34 cellular contexts compared by ENCODE assay signal in genomic region chr3:2375371-2375770, GRCh38.
"Had no signal": no experiment of that assay in that cellular context is flagged by ENCODE, and none has a peak within 500 bp of the region (broad histone marks: within the 10 kb centered on the region; RNA-seq: fewer than 3 reads in every experiment).

No MANE protein-coding gene starts in this region.

- DNase-seq: activated B cell treated with CpG ODN at 0.5 μM for 24 hours; activated CD4-positive, alpha-beta memory T cell treated with anti-CD3 and anti-CD28 coated beads for 36 hours; activated CD4-positive, alpha-beta T cell treated with anti-CD3 and anti-CD28 coated beads for 4 hours; activated CD4-positive, alpha-beta T cell treated with anti-CD3 and anti-CD28 coated beads, Interleukin-2, amount 10 ng/mL, durations not matched to agents 24 days and 14 days; activated CD4-positive, alpha-beta T cell treated with anti-CD3 and anti-CD28 coated beads, Interleukin-2, amount 50 U/mL, for 1 hour; activated CD4-positive, alpha-beta T cell treated with anti-CD3 and anti-CD28 coated beads, Interleukin-2, amount 50 U/mL, for 4 hours; activated CD4-positive, CD25-positive, alpha-beta regulatory T cell treated with anti-CD3 and anti-CD28 coated beads, Interleukin-2, amount 50 U/mL, for 72 hours; activated CD8-positive, alpha-beta memory T cell treated with anti-CD3 and anti-CD28 coated beads, Interleukin-2, amount 50 U/mL, for 4 hours; activated CD8-positive, alpha-beta T cell treated with anti-CD3 and anti-CD28 coated beads for 36 hours; activated effector memory CD4-positive, alpha-beta T cell treated with anti-CD3 and anti-CD28 coated beads, Interleukin-2, amount 50 U/mL, for 16 hours; activated gamma-delta T cell treated with Interleukin-2 at 50 U/mL for 16 hours; activated naive CD4-positive, alpha-beta T cell; activated naive CD4-positive, alpha-beta T cell treated with anti-CD3 and anti-CD28 coated beads for 36 hours; activated naive CD8-positive, alpha-beta T cell treated with anti-CD3 and anti-CD28 coated beads, Interleukin-2, amount 10 ng/mL, durations not matched to agents 7 days and 5 days; activated naive CD8-positive, alpha-beta T cell treated with anti-CD3 and anti-CD28 coated beads, Interleukin-2, amount 50 U/mL, for 24 hours; activated T-cell treated with anti-CD3 and anti-CD28 coated beads for 4 hours; activated T-cell treated with anti-CD3 and anti-CD28 coated beads, Interleukin-2, amount 50 U/mL, for 1 hour; activated T-cell treated with anti-CD3 and anti-CD28 coated beads, Interleukin-2, amount 50 U/mL, for 4 hours; activated T-cell treated with anti-CD3 and anti-CD28 coated beads, Interleukin-2, amount 50 U/mL, for 72 hours; amygdala; anterior cingulate cortex; T-helper 2 cell; T-helper 9 cell had no signal

- H3K9me3 ChIP-seq: ascending aorta had no signal

- H3K4me3 ChIP-seq: ascending aorta, cardiac muscle cell had no signal

- H3K27ac Mint-ChIP-seq: activated B cell treated with CpG ODN at 0.5 μM for 24 hours; activated CD4-positive, alpha-beta memory T cell treated with anti-CD3 and anti-CD28 coated beads for 36 hours; activated CD4-positive, alpha-beta T cell treated with anti-CD3 and anti-CD28 coated beads, Interleukin-2, amount 10 ng/mL, durations not matched to agents 24 days and 14 days; activated CD8-positive, alpha-beta T cell treated with anti-CD3 and anti-CD28 coated beads for 36 hours; activated naive CD4-positive, alpha-beta T cell treated with anti-CD3 and anti-CD28 coated beads for 36 hours; activated naive CD4-positive, alpha-beta T cell treated with anti-CD3 and anti-CD28 coated beads, Interleukin-2, amount 50 U/mL, for 24 hours; activated naive CD8-positive, alpha-beta T cell; activated naive CD8-positive, alpha-beta T cell treated with anti-CD3 and anti-CD28 coated beads, Interleukin-2, amount 10 ng/mL, durations not matched to agents 7 days and 5 days; activated naive CD8-positive, alpha-beta T cell treated with anti-CD3 and anti-CD28 coated beads, Interleukin-2, amount 50 U/mL, for 24 hours; activated T-cell treated with anti-CD3 and anti-CD28 coated beads, Interleukin-2, amount 50 U/mL, for 72 hours; activated T-helper 1 cell treated with anti-CD3 and anti-CD28 coated beads, Interleukin-12 subunit alpha, Interleukin-12 subunit beta, Interleukin-2, Interleukin-4 antibody, amounts not matched to agents 30 ng/mL and 10 ng/mL and 1 ng/mL, durations not matched to agents 14 hours and 24 hours and 36 hours; activated T-helper 17 cell treated with anti-CD3 and anti-CD28 coated beads, Interleukin-2, amount 50 U/mL, for 72 hours; brain; T-helper 1 cell treated with Interleukin-12 subunit alpha and Interleukin-12 subunit beta and Interleukin-4 antibody, amounts not matched to agents 30 μg/mL and 1 μg/mL, for 36 hours; T-helper 2 cell treated with Interferon-gamma antibody and Interleukin-4, amounts not matched to agents 5 μg/mL and 100 μg/mL, for 36 hours had no signal

- H3K27ac ChIP-seq: ascending aorta, cardiac muscle cell, VCaP had no signal

- H3K36me3 ChIP-seq: ascending aorta, cardiac muscle cell had no signal

- H3K36me3 Mint-ChIP-seq: activated CD4-positive, alpha-beta memory T cell treated with anti-CD3 and anti-CD28 coated beads for 36 hours; activated naive CD4-positive, alpha-beta T cell treated with anti-CD3 and anti-CD28 coated beads, Interleukin-2, amount 50 U/mL, for 24 hours; activated naive CD8-positive, alpha-beta T cell; activated naive CD8-positive, alpha-beta T cell treated with anti-CD3 and anti-CD28 coated beads, Interleukin-2, amount 10 ng/mL, durations not matched to agents 7 days and 5 days; brain had no signal

- H3K9me3 Mint-ChIP-seq: activated B cell treated with CpG ODN at 0.5 μM for 24 hours; activated CD4-positive, alpha-beta memory T cell treated with anti-CD3 and anti-CD28 coated beads for 36 hours; activated CD4-positive, alpha-beta T cell treated with anti-CD3 and anti-CD28 coated beads, Interleukin-2, amount 10 ng/mL, durations not matched to agents 24 days and 14 days; activated CD8-positive, alpha-beta T cell treated with anti-CD3 and anti-CD28 coated beads for 36 hours; activated naive CD4-positive, alpha-beta T cell treated with anti-CD3 and anti-CD28 coated beads for 36 hours; activated naive CD4-positive, alpha-beta T cell treated with anti-CD3 and anti-CD28 coated beads, Interleukin-2, amount 50 U/mL, for 24 hours; activated naive CD8-positive, alpha-beta T cell treated with anti-CD3 and anti-CD28 coated beads, Interleukin-2, amount 10 ng/mL, durations not matched to agents 7 days and 5 days; activated naive CD8-positive, alpha-beta T cell treated with anti-CD3 and anti-CD28 coated beads, Interleukin-2, amount 50 U/mL, for 24 hours; activated T-cell treated with anti-CD3 and anti-CD28 coated beads, Interleukin-2, amount 50 U/mL, for 4 hours; activated T-cell treated with anti-CD3 and anti-CD28 coated beads, Interleukin-2, amount 50 U/mL, for 72 hours; activated T-helper 1 cell treated with anti-CD3 and anti-CD28 coated beads, Interleukin-12 subunit alpha, Interleukin-12 subunit beta, Interleukin-2, Interleukin-4 antibody, amounts not matched to agents 30 ng/mL and 10 ng/mL and 1 ng/mL, durations not matched to agents 14 hours and 24 hours and 36 hours; activated T-helper 17 cell treated with anti-CD3 and anti-CD28 coated beads, Interleukin-2, amount 50 U/mL, for 72 hours; T-helper 1 cell treated with Interleukin-12 subunit alpha and Interleukin-12 subunit beta and Interleukin-4 antibody, amounts not matched to agents 30 μg/mL and 1 μg/mL, for 36 hours; T-helper 2 cell treated with Interferon-gamma antibody and Interleukin-4, amounts not matched to agents 5 μg/mL and 100 μg/mL, for 36 hours had no signal

- H3K27me3 Mint-ChIP-seq: activated B cell treated with CpG ODN at 0.5 μM for 24 hours; activated CD4-positive, alpha-beta memory T cell treated with anti-CD3 and anti-CD28 coated beads for 36 hours; activated CD4-positive, alpha-beta T cell treated with anti-CD3 and anti-CD28 coated beads, Interleukin-2, amount 10 ng/mL, durations not matched to agents 24 days and 14 days; activated CD8-positive, alpha-beta T cell treated with anti-CD3 and anti-CD28 coated beads for 36 hours; activated naive CD4-positive, alpha-beta T cell treated with anti-CD3 and anti-CD28 coated beads, Interleukin-2, amount 50 U/mL, for 24 hours; activated naive CD8-positive, alpha-beta T cell; activated naive CD8-positive, alpha-beta T cell treated with anti-CD3 and anti-CD28 coated beads, Interleukin-2, amount 10 ng/mL, durations not matched to agents 7 days and 5 days; activated naive CD8-positive, alpha-beta T cell treated with anti-CD3 and anti-CD28 coated beads, Interleukin-2, amount 50 U/mL, for 24 hours; brain; central memory CD8-positive, alpha-beta T cell had no signal

- H3K4me1 Mint-ChIP-seq: activated B cell treated with CpG ODN at 0.5 μM for 24 hours; activated CD4-positive, alpha-beta T cell treated with anti-CD3 and anti-CD28 coated beads, Interleukin-2, amount 10 ng/mL, durations not matched to agents 24 days and 14 days; activated naive CD4-positive, alpha-beta T cell treated with anti-CD3 and anti-CD28 coated beads, Interleukin-2, amount 50 U/mL, for 24 hours; activated naive CD8-positive, alpha-beta T cell treated with anti-CD3 and anti-CD28 coated beads, Interleukin-2, amount 10 ng/mL, durations not matched to agents 7 days and 5 days; activated naive CD8-positive, alpha-beta T cell treated with anti-CD3 and anti-CD28 coated beads, Interleukin-2, amount 50 U/mL, for 24 hours; activated T-helper 17 cell treated with anti-CD3 and anti-CD28 coated beads, Interleukin-2, amount 50 U/mL, for 72 hours; central memory CD8-positive, alpha-beta T cell had no signal

- H3K27me3 ChIP-seq: ascending aorta, cardiac muscle cell had no signal

- H3K4me1 ChIP-seq: ascending aorta had no signal

- H3K4me3 Mint-ChIP-seq: activated B cell treated with CpG ODN at 0.5 μM for 24 hours; activated CD4-positive, alpha-beta memory T cell treated with anti-CD3 and anti-CD28 coated beads for 36 hours; activated CD4-positive, alpha-beta T cell treated with anti-CD3 and anti-CD28 coated beads, Interleukin-2, amount 10 ng/mL, durations not matched to agents 24 days and 14 days; activated CD8-positive, alpha-beta T cell treated with anti-CD3 and anti-CD28 coated beads for 36 hours; activated naive CD4-positive, alpha-beta T cell treated with anti-CD3 and anti-CD28 coated beads for 36 hours; activated naive CD4-positive, alpha-beta T cell treated with anti-CD3 and anti-CD28 coated beads, Interleukin-2, amount 50 U/mL, for 24 hours; activated naive CD8-positive, alpha-beta T cell; activated naive CD8-positive, alpha-beta T cell treated with anti-CD3 and anti-CD28 coated beads, Interleukin-2, amount 10 ng/mL, durations not matched to agents 7 days and 5 days; activated naive CD8-positive, alpha-beta T cell treated with anti-CD3 and anti-CD28 coated beads, Interleukin-2, amount 50 U/mL, for 24 hours; activated T-cell treated with anti-CD3 and anti-CD28 coated beads, Interleukin-2, amount 50 U/mL, for 4 hours; activated T-cell treated with anti-CD3 and anti-CD28 coated beads, Interleukin-2, amount 50 U/mL, for 72 hours; activated T-helper 1 cell treated with anti-CD3 and anti-CD28 coated beads, Interleukin-12 subunit alpha, Interleukin-12 subunit beta, Interleukin-2, Interleukin-4 antibody, amounts not matched to agents 30 ng/mL and 10 ng/mL and 1 ng/mL, durations not matched to agents 14 hours and 24 hours and 36 hours; activated T-helper 17 cell treated with anti-CD3 and anti-CD28 coated beads, Interleukin-2, amount 50 U/mL, for 72 hours; brain; central memory CD8-positive, alpha-beta T cell; T-helper 1 cell treated with Interleukin-12 subunit alpha and Interleukin-12 subunit beta and Interleukin-4 antibody, amounts not matched to agents 30 μg/mL and 1 μg/mL, for 36 hours; T-helper 2 cell treated with Interferon-gamma antibody and Interleukin-4, amounts not matched to agents 5 μg/mL and 100 μg/mL, for 36 hours had no signal
